In genomic region chr7:101105248-101105647, GRCh38 we compare ENCODE assay signal across 1 cellular context. TPM values are rescaled to one million over a fixed set of nuclear protein-coding genes. Genes with fewer than 3 reads are reported as not detected.
"Had no signal": no experiment of that assay in that cellular context is flagged by ENCODE, and none has a peak within 500 bp of the region (broad histone marks: within the 10 kb centered on the region; RNA-seq: fewer than 3 reads in every experiment).

No MANE protein-coding gene starts in this region.

RNA-seq across cellular contexts. Expression of gene SERPINE1, which starts 21.7 kb away (rescaled TPM):
- polyA plus RNA-seq: naive thymus-derived CD8-positive, alpha-beta T cell had no signal
